13 cellular contexts compared by ENCODE assay signal in the genomic region with DNA sequence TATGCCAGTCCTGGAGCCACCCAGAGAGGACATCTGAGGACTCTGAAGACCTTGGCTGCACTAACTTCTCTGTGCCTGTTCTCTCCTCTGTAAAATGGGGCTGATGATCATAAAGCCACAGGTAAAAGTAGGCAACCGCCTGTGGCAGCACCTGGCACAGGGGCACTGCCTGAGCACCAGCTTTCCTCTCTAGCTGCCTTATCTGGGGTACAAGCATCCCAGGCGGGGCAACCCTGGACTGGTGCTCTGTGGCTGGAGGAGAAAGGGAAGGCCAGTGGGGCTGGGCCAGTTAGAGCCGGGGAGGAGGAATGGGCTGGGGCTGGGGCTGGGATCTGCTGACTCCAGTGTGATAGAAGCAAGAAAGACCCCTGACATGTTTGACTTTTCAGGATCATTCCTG. TPM values are rescaled to one million over a fixed set of nuclear protein-coding genes. Genes with fewer than 3 reads are reported as not detected.
"Had no signal": no experiment of that assay in that cellular context is flagged by ENCODE, and none has a peak within 500 bp of the region (broad histone marks: within the 10 kb centered on the region; RNA-seq: fewer than 3 reads in every experiment).

No MANE protein-coding gene starts in this region.

RNA-seq across cellular contexts. Expression of a gene that starts 18.2 kb away (rescaled TPM):
- total RNA-seq: stomach, subcutaneous adipose tissue, temporal lobe, thoracic aorta, thyroid gland, tibial nerve, transverse colon, upper lobe of left lung, upper lobe of right lung, ureter, urinary bladder, uterus, vagina had no signal
- polyA plus RNA-seq: stomach, urinary bladder had no signal
